27 cellular contexts compared by ENCODE assay signal in the genomic region with DNA sequence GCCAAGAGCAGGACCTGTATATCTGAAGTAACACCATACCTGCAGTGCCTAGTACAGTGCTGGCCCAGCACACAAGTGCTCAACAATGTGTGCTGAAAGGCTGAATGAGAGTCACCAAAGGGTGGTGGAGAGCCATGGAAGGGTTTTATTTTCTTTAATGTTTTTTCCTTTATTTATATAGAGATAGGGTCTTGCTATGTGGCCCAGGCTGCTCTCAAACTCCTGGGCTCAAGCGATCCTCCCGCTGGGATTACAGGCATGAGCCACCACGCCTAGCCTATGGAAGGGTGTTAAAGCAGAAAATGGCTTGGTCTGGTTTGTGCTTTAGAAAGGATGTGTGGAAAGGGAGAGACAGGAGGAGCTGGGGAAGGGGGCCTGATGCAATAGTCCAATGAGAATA. TPM values are rescaled to one million over a fixed set of nuclear protein-coding genes. Genes with fewer than 3 reads are reported as not detected.
"Had no signal": no experiment of that assay in that cellular context is flagged by ENCODE, and none has a peak within 500 bp of the region (broad histone marks: within the 10 kb centered on the region; RNA-seq: fewer than 3 reads in every experiment).

No MANE protein-coding gene starts in this region.

- H3K79me2 ChIP-seq: hepatocyte, parathyroid adenoma had no signal

- H3K4me2 ChIP-seq: smooth muscle cell had no signal

- H3K9me3 ChIP-seq: left lung, neutrophil, sigmoid colon, testis, vagina had no signal

- H3K36me3 Mint-ChIP-seq: naive thymus-derived CD8-positive, alpha-beta T cell; stimulated activated memory B cell treated with anti-CD40 and anti-IgM and Interleukin-4, amounts not matched to agents 10 μg/mL and 1 μg/mL and 100 μg/mL, for 72 hours had no signal

- ATAC-seq: naive thymus-derived CD8-positive, alpha-beta T cell; stimulated activated memory B cell treated with anti-CD40 and anti-IgM and Interleukin-4, amounts not matched to agents 10 μg/mL and 1 μg/mL and 100 μg/mL, for 72 hours had no signal

- H3K4me3 ChIP-seq: hepatocyte, sigmoid colon, smooth muscle cell, testis had no signal

- DNase-seq: activated CD4-positive, alpha-beta T cell treated with anti-CD3 and anti-CD28 coated beads for 1 hour; activated CD4-positive, alpha-beta T cell treated with anti-CD3 and anti-CD28 coated beads, Interleukin-2, amount 50 U/mL, for 1 hour; activated CD8-positive, alpha-beta T cell treated with anti-CD3 and anti-CD28 coated beads, Interleukin-2, amount 10 ng/mL, durations not matched to agents 7 days and 5 days; activated effector memory CD4-positive, alpha-beta T cell treated with Interleukin-2 at 50 U/mL for 16 hours; activated naive CD4-positive, alpha-beta T cell treated with anti-CD3 and anti-CD28 coated beads for 36 hours; activated T-cell treated with anti-CD3 and anti-CD28 coated beads, Interleukin-2, amount 50 U/mL, for 72 hours; aorta; brain microvascular endothelial cell; caudate nucleus; effector CD4-positive, alpha-beta T cell; foreskin melanocyte; kidney glomerular epithelial cell; left lung; naive thymus-derived CD8-positive, alpha-beta T cell; sigmoid colon; stimulated activated CD4-positive, alpha-beta T cell treated with anti-CD3 and anti-CD28 coated beads, Interleukin-15, amount 100 ng/mL, for 24 hours; testis; trophoblast cell; WERI-Rb-1 had no signal

- H3K4me3 Mint-ChIP-seq: activated CD8-positive, alpha-beta T cell treated with anti-CD3 and anti-CD28 coated beads, Interleukin-2, amount 10 ng/mL, durations not matched to agents 7 days and 5 days; activated naive CD4-positive, alpha-beta T cell treated with anti-CD3 and anti-CD28 coated beads for 36 hours; dendritic cell treated with granulocyte-macrophage colony-stimulating factor and Interleukin-4, amounts not matched to agents 40 ng/mL and 50 ng/mL, for 4 days; stimulated activated memory B cell treated with anti-CD40 and anti-IgM and Interleukin-4, amounts not matched to agents 10 μg/mL and 1 μg/mL and 100 μg/mL, for 72 hours had no signal

- H3K9ac ChIP-seq: parathyroid adenoma had no signal

- H3K4me1 ChIP-seq: testis had no signal

- H3K36me3 ChIP-seq: brain microvascular endothelial cell, left lung, neutrophil, sigmoid colon, vagina, WERI-Rb-1 had no signal

- H3K27me3 ChIP-seq: testis, vagina had no signal

- H3K9me3 Mint-ChIP-seq: activated naive CD4-positive, alpha-beta T cell treated with anti-CD3 and anti-CD28 coated beads for 36 hours; activated T-cell treated with anti-CD3 and anti-CD28 coated beads, Interleukin-2, amount 50 U/mL, for 72 hours; dendritic cell treated with granulocyte-macrophage colony-stimulating factor and Interleukin-4, amounts not matched to agents 40 ng/mL and 50 ng/mL, for 4 days; naive thymus-derived CD8-positive, alpha-beta T cell; stimulated activated memory B cell treated with anti-CD40 and anti-IgM and Interleukin-4, amounts not matched to agents 10 μg/mL and 1 μg/mL and 100 μg/mL, for 72 hours had no signal

- H3K27ac Mint-ChIP-seq: activated CD8-positive, alpha-beta T cell treated with anti-CD3 and anti-CD28 coated beads, Interleukin-2, amount 10 ng/mL, durations not matched to agents 7 days and 5 days; activated naive CD4-positive, alpha-beta T cell treated with anti-CD3 and anti-CD28 coated beads for 36 hours; activated T-cell treated with anti-CD3 and anti-CD28 coated beads, Interleukin-2, amount 50 U/mL, for 72 hours; dendritic cell treated with granulocyte-macrophage colony-stimulating factor and Interleukin-4, amounts not matched to agents 40 ng/mL and 50 ng/mL, for 4 days; stimulated activated memory B cell treated with anti-CD40 and anti-IgM and Interleukin-4, amounts not matched to agents 10 μg/mL and 1 μg/mL and 100 μg/mL, for 72 hours had no signal

- H3K27ac ChIP-seq: brain microvascular endothelial cell, hepatocyte, left lung, neutrophil, parathyroid adenoma, sigmoid colon, testis, vagina, WERI-Rb-1 had no signal

RNA-seq across cellular contexts. Expression of a gene that starts 13.3 kb away (rescaled TPM):
- total RNA-seq: activated CD8-positive, alpha-beta T cell treated with anti-CD3 and anti-CD28 coated beads, Interleukin-2, amount 10 ng/mL, durations not matched to agents 7 days and 5 days; activated naive CD4-positive, alpha-beta T cell treated with anti-CD3 and anti-CD28 coated beads for 36 hours; naive thymus-derived CD8-positive, alpha-beta T cell; T-helper 2 cell treated with Interferon-gamma antibody and Interleukin-4, amounts not matched to agents 100 ng/mL and 5 ng/mL, for 36 hours had no signal
